Comparison of ENCODE assay signal across 8 cellular contexts in genomic region chr3:20104167-20104661, GRCh38.
A peak's percentile ranks its signal among the peaks of the same experiment; 100 is the strongest.
DNase-seq lines count a peak whose midpoint lies in the region; ATAC-seq lines count a peak whose summit lies in the region.

No MANE protein-coding gene starts in this region.

- DNase-seq in activated CD4-positive, alpha-beta T cell treated with anti-CD3 and anti-CD28 coated beads, Interleukin-2, amount 10 ng/mL, durations not matched to agents 24 days and 14 days: peak; percentile 86
- peak; percentile 75 for DNase-seq in natural killer cell treated with Interleukin-12 subunit alpha and Interleukin-12 subunit beta and Interleukin-15 and Interleukin-18, amount 100 ng/mL, for 72 hours (ENCODE audit: low spot score)
- DNase-seq in HCEC 1CT (no peak), NCI-H1930 (lab: John Stamatoyannopoulos, UW) (no peak), HPDE6-E6E7 (ENCODE audit: extremely low spot score) (no peak), posterior cingulate gyrus (no peak)

- H3K4me1 Mint-ChIP-seq in activated CD4-positive, alpha-beta T cell treated with anti-CD3 and anti-CD28 coated beads, Interleukin-2, amount 10 ng/mL, durations not matched to agents 24 days and 14 days: peaks cover 57% of the 10 kb centered on the region
- H3K4me1 Mint-ChIP-seq in natural killer cell treated with Interleukin-12 subunit alpha and Interleukin-12 subunit beta and Interleukin-15 and Interleukin-18, amount 100 ng/mL, for 72 hours (ENCODE audit: low read depth in 2 of 2): peaks cover 50 to 57% of the 10 kb centered on the region in 2 donors

- H3K36me3 Mint-ChIP-seq in activated CD4-positive, alpha-beta T cell treated with anti-CD3 and anti-CD28 coated beads, Interleukin-2, amount 10 ng/mL, durations not matched to agents 24 days and 14 days (ENCODE audit: low read depth): peaks cover 23% of the 10 kb centered on the region
- peaks cover 4% of the 10 kb centered on the region for H3K36me3 Mint-ChIP-seq in natural killer cell treated with Interleukin-12 subunit alpha and Interleukin-12 subunit beta and Interleukin-15 and Interleukin-18, amount 100 ng/mL, for 72 hours

- peak overlapping the region; percentile 86 for H3K27ac Mint-ChIP-seq in activated CD4-positive, alpha-beta T cell treated with anti-CD3 and anti-CD28 coated beads, Interleukin-2, amount 10 ng/mL, durations not matched to agents 24 days and 14 days
- peak overlapping the region; percentile 88 to 96 for H3K27ac Mint-ChIP-seq in natural killer cell treated with Interleukin-12 subunit alpha and Interleukin-12 subunit beta and Interleukin-15 and Interleukin-18, amount 100 ng/mL, for 72 hours

- no peaks in the 10 kb centered on the region for H3K27me3 Mint-ChIP-seq in activated CD4-positive, alpha-beta T cell treated with anti-CD3 and anti-CD28 coated beads, Interleukin-2, amount 10 ng/mL, durations not matched to agents 24 days and 14 days
- H3K27me3 Mint-ChIP-seq in natural killer cell treated with Interleukin-12 subunit alpha and Interleukin-12 subunit beta and Interleukin-15 and Interleukin-18, amount 100 ng/mL, for 72 hours: no peaks in the 10 kb centered on the region

- ATAC-seq in GM18909 (IDR thresholded peaks at IDR 0.05; ENCODE audit: poor library complexity, unreplicated experiment) (peak; percentile 69), HG03135 (IDR thresholded peaks at IDR 0.05; ENCODE audit: unreplicated experiment) (peak; percentile 70)
- ATAC-seq in natural killer cell treated with Interleukin-12 subunit alpha and Interleukin-12 subunit beta and Interleukin-15 and Interleukin-18, amount 100 ng/mL, for 72 hours: peak; percentile 88 to 92

- H3K9me3 Mint-ChIP-seq in activated CD4-positive, alpha-beta T cell treated with anti-CD3 and anti-CD28 coated beads, Interleukin-2, amount 10 ng/mL, durations not matched to agents 24 days and 14 days: no peaks in the 10 kb centered on the region
- H3K9me3 Mint-ChIP-seq in natural killer cell treated with Interleukin-12 subunit alpha and Interleukin-12 subunit beta and Interleukin-15 and Interleukin-18, amount 100 ng/mL, for 72 hours: no peaks in the 10 kb centered on the region

- peak overlapping the region; percentile 67 for H3K4me3 Mint-ChIP-seq in activated CD4-positive, alpha-beta T cell treated with anti-CD3 and anti-CD28 coated beads, Interleukin-2, amount 10 ng/mL, durations not matched to agents 24 days and 14 days
- peak overlapping the region; percentile 81 for H3K4me3 Mint-ChIP-seq in natural killer cell treated with Interleukin-12 subunit alpha and Interleukin-12 subunit beta and Interleukin-15 and Interleukin-18, amount 100 ng/mL, for 72 hours

- intact Hi-C loops in activated CD4-positive, alpha-beta T cell treated with anti-CD3 and anti-CD28 coated beads, Interleukin-2, amount 10 ng/mL, durations not matched to agents 24 days and 14 days (cut with micrococcal nuclease): loop anchor here (1.0 to 5.0 kb wide), 6 partner anchors 50 to 217 kb away; partner anchors contain the start of genes RAB5A and SGO1
- intact Hi-C loops in posterior cingulate gyrus (cut with DNase I): no loop called here

Comparison
In these comparisons a context has a peak if more than half of its experiments do, and no peak if none do; other contexts are left out.
1. DNase-seq: peak in activated CD4-positive, alpha-beta T cell treated with anti-CD3 and anti-CD28 coated beads, Interleukin-2, amount 10 ng/mL, durations not matched to agents 24 days and 14 days (single experiment) and natural killer cell treated with Interleukin-12 subunit alpha and Interleukin-12 subunit beta and Interleukin-15 and Interleukin-18, amount 100 ng/mL, for 72 hours (single experiment); none in HCEC 1CT (single experiment), NCI-H1930 (0 of 2), HPDE6-E6E7 (single experiment) and posterior cingulate gyrus (0 of 10).
2. Peak in every context shown above with its lines, with median percentiles within 50 percentile points of each other: ATAC-seq.